ENCODE assay signal across 23 cellular contexts in the genomic region with DNA sequence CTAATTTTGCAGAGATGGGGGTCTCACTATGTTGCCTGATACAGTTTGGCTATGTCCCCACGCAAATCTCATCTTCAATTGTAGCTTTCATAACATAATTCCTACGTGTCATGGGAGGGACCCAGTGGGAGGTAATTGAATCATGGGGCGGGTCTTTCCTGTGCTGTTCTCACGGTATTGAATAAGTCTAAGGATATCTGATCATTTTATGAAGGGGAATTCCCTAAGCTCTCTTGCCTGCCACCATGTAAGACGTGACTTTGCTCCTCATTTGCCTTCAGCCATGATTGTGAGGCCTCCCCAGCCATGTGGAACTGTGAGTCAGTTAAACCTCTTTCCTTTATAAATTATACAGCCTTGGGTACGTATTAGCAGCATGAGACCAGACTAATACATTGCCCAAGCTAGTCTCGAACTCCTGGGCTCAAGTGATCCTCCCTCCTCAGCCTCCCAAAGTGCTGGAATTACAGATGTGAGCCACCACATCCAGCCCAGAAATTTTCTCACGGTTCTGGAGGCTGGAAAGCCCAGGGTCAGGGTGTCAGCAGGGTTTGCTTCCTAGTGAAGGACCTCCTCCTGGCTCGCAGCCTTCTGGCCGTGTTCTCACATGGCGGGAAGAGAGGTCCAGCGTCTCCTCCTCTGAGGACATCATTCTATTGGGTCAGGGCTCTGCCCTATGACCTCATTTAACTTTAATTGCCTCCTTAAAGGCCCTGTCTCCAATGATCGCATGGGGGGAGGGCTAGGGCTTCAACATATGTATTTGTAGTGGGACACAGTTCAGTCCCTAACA. TPM values are rescaled to one million over a fixed set of nuclear protein-coding genes. Genes with fewer than 3 reads are reported as not detected.
DNase-seq lines count a peak whose midpoint lies in the region; ATAC-seq, FAIRE-seq and TF ChIP-seq lines count a peak whose summit lies in the region.
"Had no signal": no experiment of that assay in that cellular context is flagged by ENCODE, and none has a peak within 500 bp of the region (broad histone marks: within the 10 kb centered on the region; RNA-seq: fewer than 3 reads in every experiment).

No MANE protein-coding gene starts in this region.

- no peaks in the 10 kb centered on the region for H3K79me2 ChIP-seq in K562 (ENCODE audit: control insufficient read depth, insufficient read depth, low read length)
- no peaks in the 10 kb centered on the region for H3K79me2 ChIP-seq in hepatocyte

- H3K27ac Mint-ChIP-seq in stimulated activated naive CD8-positive, alpha-beta T cell treated with anti-CD3 and anti-CD28 coated beads, Interleukin-15, Interleukin-2, amounts not matched to agents 100 ng/mL and 50 ng/mL, for 24 hours: peak overlapping the region; percentile 18

- CTCF ChIA-PET in K562 (lab: Yijun Ruan, JAX; ENCODE audit: low intra/inter-chr PET ratio): no interaction called here

- no peak overlapping the region for H3K4me3 Mint-ChIP-seq in stimulated activated naive CD8-positive, alpha-beta T cell treated with anti-CD3 and anti-CD28 coated beads, Interleukin-15, Interleukin-2, amounts not matched to agents 100 ng/mL and 50 ng/mL, for 24 hours

- no peak for TF ChIP-seq RAD21 in K562 (CRISPR knock-in tag; conservative IDR thresholded peaks at IDR 0.05 in 1 of 2, IDR thresholded peaks at IDR 0.05 in 1 of 2)

- peak; percentile 67 for DNase-seq in Right ventricle myocardium superior
- no peak for DNase-seq in cardiac septum (ENCODE audit: low spot score)
- no peak for DNase-seq in K562 (ENCODE audit: extremely low read depth in 1 of 4, low spot score in 3 of 4)
- peak; percentile 23 for DNase-seq in kidney tubule cell (ENCODE audit: low spot score)
- DNase-seq in hepatocyte (ENCODE audit: low spot score): no peak
- DNase-seq in kidney glomerular epithelial cell (lab: John Stamatoyannopoulos, UW): no peak
- no peak for DNase-seq in ACHN
- DNase-seq: C1 segment of cervical spinal cord, DMS 273 treated with DMSO at 0.1 percent for 48 hours, GF-D8, KG1, NCI-H1417 treated with DMSO at 0.1 percent for 48 hours, NCI-H2029, NCI-H2171, NCI-H446 treated with DMSO at 0.1 percent for 48 hours, NCI-H748 treated with DMSO at 0.1 percent for 48 hours, OCI-M1 had no signal

- H3K4me1 ChIP-seq in K562 (replicated peaks in 1 of 2; ENCODE audit: control insufficient read depth in 2 of 2, insufficient read depth in 2 of 2, low read length in 2 of 2) (no peaks in the 10 kb centered on the region), hepatocyte (ENCODE audit: insufficient read depth) (no peaks in the 10 kb centered on the region)
- H3K4me1 ChIP-seq: A549 had no signal

- POLR2A ChIA-PET in K562 (lab: Yijun Ruan, JAX): no interaction called here

- H3K36me3 ChIP-seq in K562 (ENCODE audit: control insufficient read depth, insufficient read depth, low read length): no peaks in the 10 kb centered on the region
- H3K36me3 ChIP-seq in hepatocyte (replicated peaks; ENCODE audit: insufficient read depth, low read depth): no peaks in the 10 kb centered on the region

- H3K4me2 ChIP-seq in K562 (ENCODE audit: insufficient read depth, low read length) (no peak overlapping the region), hepatocyte (no peak overlapping the region)
- H3K4me2 ChIP-seq: A549 had no signal

- no peak for TF ChIP-seq POLR2A in K562 (conservative IDR thresholded peaks at IDR 0.05)

- ATAC-seq in Right ventricle myocardium superior (ENCODE audit: poor library complexity): peak; percentile 19
- no peak for ATAC-seq in K562
- ATAC-seq: A549 had no signal

- no peaks in the 10 kb centered on the region for H3K27me3 Mint-ChIP-seq in stimulated activated naive CD8-positive, alpha-beta T cell treated with anti-CD3 and anti-CD28 coated beads, Interleukin-15, Interleukin-2, amounts not matched to agents 100 ng/mL and 50 ng/mL, for 24 hours

- H3K9ac ChIP-seq in K562 (ENCODE audit: insufficient read depth in 1 of 2, low read depth in 2 of 2, low read length in 2 of 2): no peak overlapping the region

- in situ Hi-C loops in K562 (cut with MboI): no loop called here
- in situ Hi-C loops in ACHN (cut with HindIII; ENCODE audit: low pct_ligation_motif_present, low pct_unique_long_range_greater_than_20kb, low sequenced_read_pairs): no loop called here

- no peaks in the 10 kb centered on the region for H3K9me3 Mint-ChIP-seq in stimulated activated naive CD8-positive, alpha-beta T cell treated with anti-CD3 and anti-CD28 coated beads, Interleukin-15, Interleukin-2, amounts not matched to agents 100 ng/mL and 50 ng/mL, for 24 hours

- H3K9me3 ChIP-seq in K562 (replicated peaks; ENCODE audit: control insufficient read depth, insufficient read depth, low read depth, low read length) (no peaks in the 10 kb centered on the region), hepatocyte (ENCODE audit: low read depth) (no peaks in the 10 kb centered on the region)
- H3K9me3 ChIP-seq: A549 had no signal

- H4K20me1 ChIP-seq in K562 (replicated peaks; ENCODE audit: control insufficient read depth, insufficient read depth, low read length) (no peaks in the 10 kb centered on the region), hepatocyte (ENCODE audit: insufficient read depth, poor library complexity, severe bottlenecking) (no peaks in the 10 kb centered on the region)

- WGBS in K562 (ENCODE audit: insufficient coverage, low coverage, missing lambda C conversion rate): 48% methylated on average over 13 of the region's 13 CpGs
- 85% methylated on average over 13 of the region's 13 CpGs for WGBS in hepatocyte (ENCODE audit: low lambda C conversion rate, missing lambda C conversion rate)

- no TSS peak for BruUV-seq in K562 (replicated peaks; lab: Mats Ljungman, UMichigan)

- H2AFZ ChIP-seq in K562 (ENCODE audit: low read depth, low read length): no peak overlapping the region
- H2AFZ ChIP-seq in hepatocyte: no peak overlapping the region

- no peak for FAIRE-seq in K562 (lab: Jason Lieb, UNC)
- FAIRE-seq: A549, GM12891, GM18507, H1 had no signal

- no peaks in the 10 kb centered on the region for H3K9me2 ChIP-seq in hepatocyte (replicated peaks; ENCODE audit: insufficient read depth)

- H3K4me1 Mint-ChIP-seq in stimulated activated naive CD8-positive, alpha-beta T cell treated with anti-CD3 and anti-CD28 coated beads, Interleukin-15, Interleukin-2, amounts not matched to agents 100 ng/mL and 50 ng/mL, for 24 hours (ENCODE audit: low read depth): peaks cover 6% of the 10 kb centered on the region

- TF ChIP-seq EP300 in K562 (IDR thresholded peaks at IDR 0.05; ENCODE audit: low read length): no peak

- H3K27ac ChIP-seq in K562 (ENCODE audit: extremely low read depth, low read depth, low read length): no peak overlapping the region
- no peak overlapping the region for H3K27ac ChIP-seq in hepatocyte
- H3K27ac ChIP-seq: A549 had no signal

- H3K27me3 ChIP-seq in K562 (ENCODE audit: control insufficient read depth in 2 of 2, insufficient read depth in 2 of 2, low read length in 2 of 2) (no peaks in the 10 kb centered on the region), hepatocyte (no peaks in the 10 kb centered on the region)

- H3K4me3 ChIP-seq in K562 (no peak overlapping the region), hepatocyte (no peak overlapping the region)
- H3K4me3 ChIP-seq: A549 had no signal

- intact Hi-C loops in Right ventricle myocardium superior (cut with DNase I) (no loop called here), cardiac septum (cut with DNase I) (no loop called here), K562 (cut with micrococcal nuclease) (no loop called here)

- H3K9me1 ChIP-seq in K562 (ENCODE audit: control insufficient read depth, insufficient read depth, low read length): no peaks in the 10 kb centered on the region

- H3K36me3 Mint-ChIP-seq in stimulated activated naive CD8-positive, alpha-beta T cell treated with anti-CD3 and anti-CD28 coated beads, Interleukin-15, Interleukin-2, amounts not matched to agents 100 ng/mL and 50 ng/mL, for 24 hours (ENCODE audit: low read depth): peaks cover 28% of the 10 kb centered on the region

- TF ChIP-seq CTCF in K562 (IDR thresholded peaks at IDR 0.05 in 2 of 3, conservative IDR thresholded peaks at IDR 0.05 in 1 of 3; ENCODE audit: insufficient read depth in 2 of 3, low read depth in 1 of 3, low read length in 3 of 3) (no peak), hepatocyte (IDR thresholded peaks at IDR 0.05; ENCODE audit: poor library complexity) (no peak)

RNA-seq across cellular contexts. Expression of a gene that starts 37.9 kb away (rescaled TPM):
- 33.7 TPM for total RNA-seq in Right ventricle myocardium superior
- 27.9 TPM for total RNA-seq in cardiac septum
- total RNA-seq in K562 (2011; cell fraction: chromatin; rRNA removed; ENCODE audit: low replicate concordance): 127 and 189 TPM in 2 replicates
- 134 and 143 TPM in 2 replicates for total RNA-seq in K562 (2011; cell fraction: nucleolus; rRNA removed)
- total RNA-seq in K562 (2011; cell fraction: nucleoplasm; rRNA removed): 150 and 151 TPM in 2 replicates
- 27.6 and 51.6 TPM in 2 replicates for total RNA-seq in K562 (2014; rRNA removed)
- total RNA-seq in K562 (2014; rRNA removed; fragmentation: Illumina TruSeq; extraction: Trizol): 23.1 and 24.9 TPM in 2 replicates
- total RNA-seq in K562 (2015; rRNA removed; fragmentation: Illumina TruSeq; extraction: Trizol): 21.2 and 24.1 TPM in 2 replicates
- total RNA-seq in K562 (2021): 34.8 and 39.4 TPM in 2 replicates
- 82.2 and 86.3 TPM in 2 replicates for polyA plus RNA-seq in K562 (2011; rRNA removed)
- 87.4 and 110 TPM in 2 replicates for polyA plus RNA-seq in K562 (2011; cell fraction: cytosol; rRNA removed)
- polyA plus RNA-seq in K562 (2011; cell fraction: nucleus; rRNA removed): 55.5 and 62.3 TPM in 2 replicates
- 33.3 and 41.9 TPM in 2 replicates for polyA plus RNA-seq in K562 (2012)
- polyA plus RNA-seq in K562 (2014; fragmentation: Illumina TruSeq; extraction: Trizol): 30.7 and 40.4 TPM in 2 replicates
- polyA plus RNA-seq in K562 (2014; fragmentation: Nextera tagmentation; extraction: Ambion mirVana): 100 to 1,000 TPM; 140 to 144 TPM
- polyA plus RNA-seq in K562 (2014; rRNA removed): 48.0 and 55.9 TPM in 2 replicates
- 66.7 and 73.9 TPM in 2 replicates for polyA minus RNA-seq in K562 (2011; rRNA and poly(A)+ RNA removed)
- 17.1 and 42.7 TPM in 2 replicates for polyA minus RNA-seq in K562 (2011; cell fraction: cytosol; rRNA and poly(A)+ RNA removed)
- polyA minus RNA-seq in K562 (2011; cell fraction: nucleus; rRNA and poly(A)+ RNA removed): 38.0 and 52.3 TPM in 2 replicates
- 47.8 and 62.3 TPM in 2 replicates for total RNA-seq in hepatocyte
- polyA plus RNA-seq in hepatocyte: 72.0 and 74.3 TPM in 2 replicates

RNA-seq across cellular contexts. Expression of a gene that starts 38.0 kb away (rescaled TPM):
- total RNA-seq in Right ventricle myocardium superior (32.5 TPM), cardiac septum (40.1 TPM), K562 (2014; rRNA removed) (24.3 and 24.8 TPM in 2 replicates), K562 (2014; rRNA removed; fragmentation: Illumina TruSeq; extraction: Trizol) (45.1 and 45.5 TPM in 2 replicates), K562 (2015; rRNA removed; fragmentation: Illumina TruSeq; extraction: Trizol) (43.9 and 44.1 TPM in 2 replicates), K562 (2021) (82.9 and 84.6 TPM in 2 replicates), hepatocyte (29.7 and 39.6 TPM in 2 replicates)
- 141 and 152 TPM in 2 replicates for total RNA-seq in K562 (2011; cell fraction: chromatin; rRNA removed; ENCODE audit: low replicate concordance)
- total RNA-seq in K562 (2011; cell fraction: nucleolus; rRNA removed): 67.6 and 78.9 TPM in 2 replicates
- 105 and 139 TPM in 2 replicates for total RNA-seq in K562 (2011; cell fraction: nucleoplasm; rRNA removed)
- polyA plus RNA-seq in K562 (2011; rRNA removed) (37.5 and 60.4 TPM in 2 replicates), K562 (2014; fragmentation: Illumina TruSeq; extraction: Trizol) (89.1 and 104 TPM in 2 replicates), K562 (2014; fragmentation: Nextera tagmentation; extraction: Ambion mirVana) (10 to 100 TPM; 14.8 to 46.8 TPM), K562 (2014; rRNA removed) (42.4 and 45.7 TPM in 2 replicates), hepatocyte (27.5 and 29.0 TPM in 2 replicates)
- 51.1 and 98.0 TPM in 2 replicates for polyA plus RNA-seq in K562 (2011; cell fraction: cytosol; rRNA removed)
- 121 and 160 TPM in 2 replicates for polyA plus RNA-seq in K562 (2011; cell fraction: nucleus; rRNA removed)
- 70.9 and 87.0 TPM in 2 replicates for polyA plus RNA-seq in K562 (2012)
- 45.5 and 47.8 TPM in 2 replicates for polyA minus RNA-seq in K562 (2011; rRNA and poly(A)+ RNA removed)
- polyA minus RNA-seq in K562 (2011; cell fraction: cytosol; rRNA and poly(A)+ RNA removed): 32.9 and 61.4 TPM in 2 replicates
- polyA minus RNA-seq in K562 (2011; cell fraction: nucleus; rRNA and poly(A)+ RNA removed): 37.4 and 50.1 TPM in 2 replicates

RNA-seq across cellular contexts. Expression of a gene that starts 40.7 kb away (rescaled TPM):
- total RNA-seq in Right ventricle myocardium superior: 0.46 TPM
- 0.65 TPM for total RNA-seq in cardiac septum
- not detected in 2 replicates for total RNA-seq in K562 (2011; cell fraction: chromatin; rRNA removed; ENCODE audit: low replicate concordance)
- 0.17 TPM in 1 of 2 replicates, not detected in the other for total RNA-seq in K562 (2011; cell fraction: nucleolus; rRNA removed)
- not detected in 2 replicates for total RNA-seq in K562 (2011; cell fraction: nucleoplasm; rRNA removed)
- total RNA-seq in K562 (2014; rRNA removed): not detected in 2 replicates
- total RNA-seq in K562 (2014; rRNA removed; fragmentation: Illumina TruSeq; extraction: Trizol): not detected in 2 replicates
- 0.11 TPM in 1 of 2 replicates, not detected in the other for total RNA-seq in K562 (2015; rRNA removed; fragmentation: Illumina TruSeq; extraction: Trizol)
- not detected in 2 replicates for total RNA-seq in K562 (2021)
- 0.04 TPM in 1 of 2 replicates, not detected in the other for polyA plus RNA-seq in K562 (2011; rRNA removed)
- polyA plus RNA-seq in K562 (2011; cell fraction: cytosol; rRNA removed): 0.03 and 0.07 TPM in 2 replicates
- 0.04 and 0.07 TPM in 2 replicates for polyA plus RNA-seq in K562 (2011; cell fraction: nucleus; rRNA removed)
- polyA plus RNA-seq in K562 (2012): 0.06 TPM in 1 of 2 replicates, not detected in the other
- polyA plus RNA-seq in K562 (2014; fragmentation: Illumina TruSeq; extraction: Trizol): not detected in 2 replicates
- polyA plus RNA-seq in K562 (2014; fragmentation: Nextera tagmentation; extraction: Ambion mirVana): not detected
- polyA plus RNA-seq in K562 (2014; rRNA removed): not detected in 2 replicates
- not detected in 2 replicates for polyA minus RNA-seq in K562 (2011; rRNA and poly(A)+ RNA removed)
- polyA minus RNA-seq in K562 (2011; cell fraction: cytosol; rRNA and poly(A)+ RNA removed): not detected in 2 replicates
- 0.11 TPM in 1 of 2 replicates, not detected in the other for polyA minus RNA-seq in K562 (2011; cell fraction: nucleus; rRNA and poly(A)+ RNA removed)
- 0.20 and 0.43 TPM in 2 replicates for total RNA-seq in hepatocyte
- polyA plus RNA-seq in hepatocyte: 0.68 TPM in 1 of 2 replicates, not detected in the other
- total RNA-seq: RPMI7951 had no signal

Comparison
In these comparisons a context has a peak if more than half of its experiments do, and no peak if none do; other contexts are left out.
1. DNase-seq: peak in Right ventricle myocardium superior (single experiment) and kidney tubule cell (single experiment); none in cardiac septum (single experiment), K562 (0 of 4), hepatocyte (single experiment), kidney glomerular epithelial cell (single experiment) and ACHN (single experiment).